Comparison of ENCODE assay signal across 15 cellular contexts in the genomic region with DNA sequence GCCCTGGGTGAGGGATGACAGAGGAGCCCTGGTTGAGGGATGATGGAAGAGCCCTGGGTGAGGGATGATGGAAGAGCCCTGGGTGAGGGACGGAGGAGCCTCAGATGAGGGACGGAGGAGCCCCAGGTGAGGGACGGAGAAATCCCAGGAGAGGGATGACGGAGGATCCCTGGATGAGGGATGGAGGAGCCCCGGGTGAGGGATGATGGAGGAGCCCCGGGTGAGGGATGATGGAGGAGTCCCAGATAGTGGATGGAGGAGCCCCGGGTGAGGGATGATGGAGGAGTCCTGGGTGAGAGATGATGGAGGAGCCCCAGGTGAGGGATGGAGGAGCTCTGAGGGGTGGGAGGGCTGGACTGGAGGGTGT. TPM values are rescaled to one million over a fixed set of nuclear protein-coding genes. Genes with fewer than 3 reads are reported as not detected.
DNase-seq lines count a peak whose midpoint lies in the region; ATAC-seq and TF ChIP-seq lines count a peak whose summit lies in the region.
"Had no signal": no experiment of that assay in that cellular context is flagged by ENCODE, and none has a peak within 500 bp of the region (broad histone marks: within the 10 kb centered on the region; RNA-seq: fewer than 3 reads in every experiment).

No MANE protein-coding gene starts in this region.

- H3K27me3 ChIP-seq in esophagus muscularis mucosa = no peaks in the 10 kb centered on the region
- H3K27me3 ChIP-seq: SJSA1 had no signal

- no peak for TF ChIP-seq POLR2A in esophagus muscularis mucosa (IDR thresholded peaks at IDR 0.05; ENCODE audit: low read depth)

- no peaks in the 10 kb centered on the region; the same call in 1 of the 2 replicates for H3K36me3 Mint-ChIP-seq in WTC11

- 0 out of 2 replicates have a peak, but pooled peaks cover 4% of the 10 kb centered on the region for H3K9me3 Mint-ChIP-seq in WTC11

- H3K27ac Mint-ChIP-seq in WTC11 = no peak overlapping the region

- no peaks in the 10 kb centered on the region for H3K27me3 Mint-ChIP-seq in WTC11 (ENCODE audit: low read depth)

- no peak overlapping the region for H3K4me3 Mint-ChIP-seq in WTC11

- peaks cover 23% of the 10 kb centered on the region for H3K4me1 Mint-ChIP-seq in WTC11

- intact Hi-C loops in cardiac septum (cut with DNase I) = no loop called here
- intact Hi-C loops in Right ventricle myocardium superior (cut with DNase I) = no loop called here
- intact Hi-C loops in esophagus muscularis mucosa (cut with DNase I) = no loop called here

- no peak for ATAC-seq in Right ventricle myocardium superior (ENCODE audit: poor library complexity)
- ATAC-seq in WTC11 = no peak

- no peak overlapping the region for H3K27ac ChIP-seq in esophagus muscularis mucosa (replicated peaks in 1 of 4)
- H3K27ac ChIP-seq: KMS-11, PC-9, SJSA1 had no signal

- peaks cover 63 to 84% (median 71%) of the 10 kb centered on the region in 4 donors for H3K4me1 ChIP-seq in esophagus muscularis mucosa
- H3K4me1 ChIP-seq: SJSA1 had no signal

- POLR2A ChIA-PET in WTC11 (lab: Charles Lee) = no interaction called here

- DNase-seq in cardiac septum (ENCODE audit: low spot score) (peak; percentile 46), Right ventricle myocardium superior (no peak), WTC11 (ENCODE audit: low spot score) (no peak), esophagus muscularis mucosa (ENCODE audit: extremely low spot score) (peak; percentile 68), CD1c-positive myeloid dendritic cell (ENCODE audit: extremely low spot score) (no peak), NCI-H146 treated with DMSO at 0.1 percent for 48 hours (lab: John Stamatoyannopoulos, UW; ENCODE audit: unreplicated experiment) (no peak), SIG-M5 (lab: John Stamatoyannopoulos, UW) (no peak)
- DNase-seq: C1 segment of cervical spinal cord, DMS 273 treated with DMSO at 0.1 percent for 48 hours, NCI-H1417, NCI-H1930, NCI-H526, PC-9 had no signal

- WGBS in esophagus muscularis mucosa = 84% methylated on average over 7 of the region's 7 CpGs

- no peak overlapping the region for H3K4me3 ChIP-seq in esophagus muscularis mucosa
- H3K4me3 ChIP-seq: PC-9, SJSA1 had no signal

- TF ChIP-seq CTCF in WTC11 (IDR thresholded peaks at IDR 0.05) = no peak
- no peak for TF ChIP-seq CTCF in esophagus muscularis mucosa (IDR thresholded peaks at IDR 0.05)

- H3K9me3 ChIP-seq in esophagus muscularis mucosa = no peaks in the 10 kb centered on the region
- H3K9me3 ChIP-seq: SJSA1 had no signal

- no peaks in the 10 kb centered on the region for H3K36me3 ChIP-seq in esophagus muscularis mucosa
- H3K36me3 ChIP-seq: SJSA1 had no signal

- CTCF ChIA-PET in WTC11 (lab: Charles Lee) = interaction anchor here (1.3 to 1.6 kb wide), 2 partner anchors 9 to 21 kb away, joined by 5 to 7 read pairs; no protein-coding TSS in a partner anchor

- no peak for TF ChIP-seq EP300 in esophagus muscularis mucosa (IDR thresholded peaks at IDR 0.05)

TF ChIP-seq in WTC11, 78 proteins besides CTCF, POLR2A, EP300 and RAD21:
- TF ChIP-seq ZNF671 (CRISPR knock-in tag; IDR thresholded peaks at IDR 0.05) = no peak
- no peak for TF ChIP-seq MXD4 (CRISPR knock-in tag; IDR thresholded peaks at IDR 0.05; ENCODE audit: borderline replicate concordance)
- no peak for TF ChIP-seq E2F4 (CRISPR knock-in tag; IDR thresholded peaks at IDR 0.05; ENCODE audit: borderline replicate concordance, low read depth)
- no peak for TF ChIP-seq GABPB1 (CRISPR knock-in tag; IDR thresholded peaks at IDR 0.05)
- 0 out of 2 replicates have a peak, but pooled peaks have one; percentile 66 for TF ChIP-seq ZNF263 (CRISPR knock-in tag; IDR thresholded peaks at IDR 0.05; ENCODE audit: low read depth)
- TF ChIP-seq, protein P1, sequence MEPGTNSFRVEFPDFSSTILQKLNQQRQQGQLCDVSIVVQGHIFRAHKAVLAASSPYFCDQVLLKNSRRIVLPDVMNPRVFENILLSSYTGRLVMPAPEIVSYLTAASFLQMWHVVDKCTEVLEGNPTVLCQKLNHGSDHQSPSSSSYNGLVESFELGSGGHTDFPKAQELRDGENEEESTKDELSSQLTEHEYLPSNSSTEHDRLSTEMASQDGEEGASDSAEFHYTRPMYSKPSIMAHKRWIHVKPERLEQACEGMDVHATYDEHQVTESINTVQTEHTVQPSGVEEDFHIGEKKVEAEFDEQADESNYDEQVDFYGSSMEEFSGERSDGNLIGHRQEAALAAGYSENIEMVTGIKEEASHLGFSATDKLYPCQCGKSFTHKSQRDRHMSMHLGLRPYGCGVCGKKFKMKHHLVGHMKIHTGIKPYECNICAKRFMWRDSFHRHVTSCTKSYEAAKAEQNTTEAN (CRISPR knock-in tag; IDR thresholded peaks at IDR 0.05) = no peak
TF ChIP-seq in WTC11: peak in this region for 1.

RNA-seq across cellular contexts. Expression of gene PHF2, which starts 10.9 kb away (rescaled TPM):
- total RNA-seq in cardiac septum (24.5 TPM), Right ventricle myocardium superior (25.4 TPM), WTC11 (2021) (9.8 to 11.6 TPM (median 10.6 TPM) in 3 replicates), esophagus muscularis mucosa (10 to 100 TPM; 35.7 to 53.5 (median 43.2) TPM)

Comparison
In these comparisons a context has a peak if more than half of its experiments do, and no peak if none do; other contexts are left out.
1. DNase-seq: peak in cardiac septum (single experiment) and esophagus muscularis mucosa (single experiment); none in Right ventricle myocardium superior (single experiment), WTC11 (single experiment), CD1c-positive myeloid dendritic cell (single experiment), NCI-H146 treated with DMSO at 0.1 percent for 48 hours (single experiment) and SIG-M5 (single experiment).